Comparison of ENCODE assay signal across 10 cellular contexts in the genomic region with DNA sequence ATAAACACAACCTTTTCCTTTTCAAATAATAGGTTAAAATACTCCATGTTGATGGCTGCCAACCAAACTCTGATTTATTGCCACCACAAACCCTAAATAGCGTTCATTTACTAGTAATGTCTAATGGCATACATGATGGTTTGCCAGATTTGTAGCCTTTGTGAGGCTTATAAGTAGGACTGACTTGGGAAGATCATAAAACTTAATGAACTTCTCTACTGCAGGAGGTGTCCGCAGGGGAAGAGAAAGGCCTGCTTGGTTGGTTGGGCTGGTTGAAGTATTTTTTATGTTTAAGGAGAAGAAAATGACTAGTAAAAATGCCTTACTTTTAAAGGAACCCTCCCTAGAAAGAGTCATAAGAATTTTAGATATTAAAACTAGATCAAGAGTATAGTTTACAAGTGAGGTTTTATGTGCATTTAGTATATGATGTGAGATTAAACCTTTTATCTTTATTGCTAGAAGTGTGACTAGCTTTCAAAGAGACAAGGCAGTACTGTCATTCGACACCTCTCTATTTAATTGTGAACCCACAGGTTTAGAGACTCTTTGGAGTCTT. TPM values are rescaled to one million over a fixed set of nuclear protein-coding genes. Genes with fewer than 3 reads are reported as not detected.
DNase-seq lines count a peak whose midpoint lies in the region; FAIRE-seq and TF ChIP-seq lines count a peak whose summit lies in the region.
"Had no signal": no experiment of that assay in that cellular context is flagged by ENCODE, and none has a peak within 500 bp of the region (broad histone marks: within the 10 kb centered on the region; RNA-seq: fewer than 3 reads in every experiment).

No MANE protein-coding gene starts in this region.

- no peaks in the 10 kb centered on the region for H3K9me1 ChIP-seq in keratinocyte (ENCODE audit: control insufficient read depth, extremely low read depth, insufficient read depth, low read length)

- no peak overlapping the region for H3K9ac ChIP-seq in keratinocyte (ENCODE audit: control insufficient read depth, extremely low read depth, insufficient read depth, low read length)
- H3K9ac ChIP-seq: BLaER1 had no signal

- peaks cover 31% of the 10 kb centered on the region for H3K4me1 ChIP-seq in keratinocyte (ENCODE audit: control insufficient read depth, extremely low read depth, insufficient read depth, low read length)

- no peak for TF ChIP-seq CTCF in keratinocyte (optimal IDR thresholded peaks at IDR 0.05 in 1 of 3, IDR thresholded peaks at IDR 0.05 in 1 of 3, conservative IDR thresholded peaks at IDR 0.05 in 1 of 3; ENCODE audit: extremely low read depth in 1 of 3, insufficient read depth in 2 of 3, low read length in 3 of 3)

- H3K4me3 ChIP-seq in keratinocyte (ENCODE audit: control insufficient read depth in 2 of 3, extremely low read depth in 1 of 3, insufficient read depth in 2 of 3, low read depth in 1 of 3, low read length in 3 of 3) = peak overlapping the region in 2 of 3 experiments; percentile 28 to 35
- H3K4me3 ChIP-seq: BLaER1 had no signal

- H3K27ac ChIP-seq in keratinocyte (ENCODE audit: control insufficient read depth, insufficient read depth, low read length) = peak overlapping the region; percentile 38
- H3K27ac ChIP-seq: BLaER1 had no signal

- peaks cover 0 to 8% of the 10 kb centered on the region in 2 experiments for H3K36me3 ChIP-seq in keratinocyte (ENCODE audit: control insufficient read depth in 2 of 2, extremely low read depth in 1 of 2, insufficient read depth in 2 of 2, low read length in 2 of 2)

- H3K27me3 ChIP-seq in keratinocyte (ENCODE audit: control insufficient read depth, extremely low read depth, insufficient read depth, low read length) = no peaks in the 10 kb centered on the region

- dilution Hi-C loops in keratinocyte (cut with MboI; ENCODE audit: extremely low pct_ligation_motif_present, low sequenced_read_pairs) = no loop called here

- FAIRE-seq in keratinocyte (lab: Jason Lieb, UNC) (peak; percentile 36), frontal cortex (lab: Jason Lieb, UNC) (no peak)

- H3K79me2 ChIP-seq in keratinocyte (ENCODE audit: control insufficient read depth, insufficient read depth, low read length) = peaks cover 77% of the 10 kb centered on the region

- peak overlapping the region; percentile 80 for H3K4me2 ChIP-seq in keratinocyte (ENCODE audit: control insufficient read depth, extremely low read depth, insufficient read depth, low read depth, low read length)
- H3K4me2 ChIP-seq: BLaER1 had no signal

- H3K9me3 ChIP-seq in keratinocyte (ENCODE audit: control insufficient read depth, low read depth, low read length) = no peaks in the 10 kb centered on the region
- H3K9me3 ChIP-seq: BLaER1 had no signal

- DNase-seq in A172 (ENCODE audit: low spot score) = peak; percentile 51
- DNase-seq in ELF-1 (ENCODE audit: low read depth, low spot score) = peak; percentile 55
- DNase-seq in RKO (ENCODE audit: low spot score) = peak; percentile 69
- DNase-seq in keratinocyte (ENCODE audit: low read depth, low spot score) = no peak
- DNase-seq in SHP77 treated with DMSO at 0.1 percent for 48 hours (lab: John Stamatoyannopoulos, UW) = no peak
- no peak for DNase-seq in frontal cortex (ENCODE audit: low spot score in 2 of 2)
- DNase-seq in CD1c-positive myeloid dendritic cell (ENCODE audit: extremely low spot score) = no peak
- no peak for DNase-seq in activated T-cell treated with anti-CD3 and anti-CD28 coated beads, Interleukin-2, amount 50 U/mL, for 1 hour
- DNase-seq: NCI-H187 had no signal

- no peaks in the 10 kb centered on the region for H4K20me1 ChIP-seq in keratinocyte (ENCODE audit: control insufficient read depth, extremely low read depth, insufficient read depth, low read length)

- no peak overlapping the region for H2AFZ ChIP-seq in keratinocyte (ENCODE audit: control insufficient read depth, low read length)

RNA-seq across cellular contexts. Expression of gene PBX3, which starts 5.0 kb away (rescaled TPM):
- total RNA-seq in A172 (2014; rRNA removed; shearing (Covaris generic)) = 74.5 and 85.0 TPM in 2 replicates
- polyA plus RNA-seq in keratinocyte = 20.9 to 26.3 TPM (median 23.5 TPM) in 3 replicates
- polyA plus RNA-seq in keratinocyte (2011; ENCODE audit: low read depth) = 7.4 TPM
- 14.7 and 22.8 TPM in 2 replicates for polyA plus RNA-seq in keratinocyte (2011; cell fraction: cytosol; rRNA removed)
- 33.9 and 36.7 TPM in 2 replicates for polyA plus RNA-seq in keratinocyte (2011; cell fraction: nucleus; rRNA removed)
- polyA plus RNA-seq in keratinocyte (2012; ENCODE audit: low replicate concordance) = 12.2 and 14.5 TPM in 2 replicates
- polyA minus RNA-seq in keratinocyte = 9.8 to 36.5 TPM (median 15.6 TPM) in 3 replicates
- polyA minus RNA-seq in keratinocyte (2011; cell fraction: cytosol; rRNA and poly(A)+ RNA removed) = 16.5 TPM
- 40.9 and 54.4 TPM in 2 replicates for polyA minus RNA-seq in keratinocyte (2011; cell fraction: nucleus; rRNA and poly(A)+ RNA removed)
- total RNA-seq in frontal cortex = 37.5 TPM

RNA-seq across cellular contexts. Expression of gene MAPKAP1, which starts 45.1 kb away (rescaled TPM):
- 155 and 158 TPM in 2 replicates for total RNA-seq in A172 (2014; rRNA removed; shearing (Covaris generic))
- 105 to 145 TPM (median 129 TPM) in 3 replicates for polyA plus RNA-seq in keratinocyte
- 41.9 TPM for polyA plus RNA-seq in keratinocyte (2011; ENCODE audit: low read depth)
- polyA plus RNA-seq in keratinocyte (2011; cell fraction: cytosol; rRNA removed) = 111 and 193 TPM in 2 replicates
- polyA plus RNA-seq in keratinocyte (2011; cell fraction: nucleus; rRNA removed) = 76.6 and 79.3 TPM in 2 replicates
- polyA plus RNA-seq in keratinocyte (2012; ENCODE audit: low replicate concordance) = 59.1 and 87.3 TPM in 2 replicates
- polyA minus RNA-seq in keratinocyte = 131 to 227 TPM (median 175 TPM) in 3 replicates
- polyA minus RNA-seq in keratinocyte (2011; cell fraction: cytosol; rRNA and poly(A)+ RNA removed) = 58.1 TPM
- 60.0 and 115 TPM in 2 replicates for polyA minus RNA-seq in keratinocyte (2011; cell fraction: nucleus; rRNA and poly(A)+ RNA removed)
- 35.9 TPM for total RNA-seq in frontal cortex

Comparison
In these comparisons a context has a peak if more than half of its experiments do, and no peak if none do; other contexts are left out.
1. DNase-seq: peak in A172 (single experiment), ELF-1 (single experiment) and RKO (single experiment); none in keratinocyte (single experiment), SHP77 treated with DMSO at 0.1 percent for 48 hours (single experiment), frontal cortex (0 of 2), CD1c-positive myeloid dendritic cell (single experiment) and activated T-cell treated with anti-CD3 and anti-CD28 coated beads, Interleukin-2, amount 50 U/mL, for 1 hour (single experiment).